8 cellular contexts compared by ENCODE assay signal in genomic region chr1:200738348-200738732, GRCh38. TPM values are rescaled to one million over a fixed set of nuclear protein-coding genes. Genes with fewer than 3 reads are reported as not detected.
DNase-seq lines count a peak whose midpoint lies in the region; ATAC-seq and TF ChIP-seq lines count a peak whose summit lies in the region.

No MANE protein-coding gene starts in this region.

- H3K27ac Mint-ChIP-seq in activated naive CD4-positive, alpha-beta T cell treated with anti-CD3 and anti-CD28 coated beads, Interleukin-2, amount 10 ng/mL, durations not matched to agents 7 days and 5 days = peak overlapping the region; percentile 77
- H3K27ac Mint-ChIP-seq in activated naive CD8-positive, alpha-beta T cell treated with anti-CD3 and anti-CD28 coated beads, Interleukin-2, amount 10 ng/mL, durations not matched to agents 7 days and 5 days = no peak overlapping the region

- WGBS in transverse colon (ENCODE audit: low coverage in 1 of 2), 2 donors = 7 to 10% methylated on average over 4 to 8 of the region's 8 CpGs

- intact Hi-C loops in left lung (cut with DNase I) (no loop called here), transverse colon (cut with DNase I; ENCODE audit: low total_unique reads) (no loop called here)

- peak overlapping the region; percentile 96 for H3K4me3 Mint-ChIP-seq in activated naive CD4-positive, alpha-beta T cell treated with anti-CD3 and anti-CD28 coated beads, Interleukin-2, amount 10 ng/mL, durations not matched to agents 7 days and 5 days
- H3K4me3 Mint-ChIP-seq in activated naive CD8-positive, alpha-beta T cell treated with anti-CD3 and anti-CD28 coated beads, Interleukin-2, amount 10 ng/mL, durations not matched to agents 7 days and 5 days = peak overlapping the region; percentile 91

- no peak for ATAC-seq in activated naive CD8-positive, alpha-beta T cell treated with anti-CD3 and anti-CD28 coated beads, Interleukin-2, amount 10 ng/mL, durations not matched to agents 7 days and 5 days (ENCODE audit: low read depth)
- no peak for ATAC-seq in left lung

- CTCF ChIA-PET in activated naive CD4-positive, alpha-beta T cell treated with anti-CD3 and anti-CD28 coated beads, Interleukin-2, amount 10 ng/mL, durations not matched to agents 7 days and 5 days (lab: Charles Lee) = interaction anchor here (1.0 to 1.7 kb wide), 3 partner anchors 9 to 116 kb away, joined by 3 to 6 read pairs (median 6); no protein-coding TSS in a partner anchor

- no peaks in the 10 kb centered on the region for H3K9me3 ChIP-seq in left lung
- H3K9me3 ChIP-seq in transverse colon = no peaks in the 10 kb centered on the region

- TF ChIP-seq POLR2A in transverse colon (IDR thresholded peaks at IDR 0.05) = no peak

- peaks cover 2% of the 10 kb centered on the region for H3K36me3 Mint-ChIP-seq in activated naive CD4-positive, alpha-beta T cell treated with anti-CD3 and anti-CD28 coated beads, Interleukin-2, amount 10 ng/mL, durations not matched to agents 7 days and 5 days
- H3K36me3 Mint-ChIP-seq in activated naive CD8-positive, alpha-beta T cell treated with anti-CD3 and anti-CD28 coated beads, Interleukin-2, amount 10 ng/mL, durations not matched to agents 7 days and 5 days = no peaks in the 10 kb centered on the region

- H3K27me3 Mint-ChIP-seq in activated naive CD4-positive, alpha-beta T cell treated with anti-CD3 and anti-CD28 coated beads, Interleukin-2, amount 10 ng/mL, durations not matched to agents 7 days and 5 days = peaks cover 28% of the 10 kb centered on the region
- H3K27me3 Mint-ChIP-seq in activated naive CD8-positive, alpha-beta T cell treated with anti-CD3 and anti-CD28 coated beads, Interleukin-2, amount 10 ng/mL, durations not matched to agents 7 days and 5 days = peaks cover 32% of the 10 kb centered on the region

- in situ Hi-C loops in transverse colon (cut with MboI; ENCODE audit: low pct_ligation_motif_present in 1 of 4, low pct_unique_long_range_greater_than_20kb in 1 of 4, low sequenced_read_pairs in 3 of 4) = no loop called here

- H3K27me3 ChIP-seq in left lung (peaks cover 0 to 52% of the 10 kb centered on the region in 2 donors), transverse colon (no peaks in the 10 kb centered on the region)

- H3K4me1 Mint-ChIP-seq in activated naive CD4-positive, alpha-beta T cell treated with anti-CD3 and anti-CD28 coated beads, Interleukin-2, amount 10 ng/mL, durations not matched to agents 7 days and 5 days = peaks cover 22% of the 10 kb centered on the region
- H3K4me1 Mint-ChIP-seq in activated naive CD8-positive, alpha-beta T cell treated with anti-CD3 and anti-CD28 coated beads, Interleukin-2, amount 10 ng/mL, durations not matched to agents 7 days and 5 days = peaks cover 14% of the 10 kb centered on the region

- H3K27ac ChIP-seq in left lung (peak overlapping the region; percentile 89 to 97), transverse colon (peak overlapping the region; percentile 92 to 100 (median 98))

- H3K4me1 ChIP-seq in left lung = peaks cover 13 to 30% of the 10 kb centered on the region in 2 donors
- H3K4me1 ChIP-seq in transverse colon = peaks cover 0 to 39% (median 17%) of the 10 kb centered on the region in 4 donors

- POLR2A ChIA-PET in activated naive CD8-positive, alpha-beta T cell treated with anti-CD3 and anti-CD28 coated beads, Interleukin-2, amount 10 ng/mL, durations not matched to agents 7 days and 5 days (lab: Charles Lee) = no interaction called here

- TF ChIP-seq EP300 in transverse colon (IDR thresholded peaks at IDR 0.05; ENCODE audit: low read depth) = no peak

- H3K4me3 ChIP-seq in left lung (peak overlapping the region; percentile 28 to 84), transverse colon (peak overlapping the region in 3 of 4 donors; percentile 63 to 80 (median 77))

- H3K36me3 ChIP-seq in left lung (no peaks in the 10 kb centered on the region), transverse colon (no peaks in the 10 kb centered on the region)

- H3K9me3 Mint-ChIP-seq in activated naive CD4-positive, alpha-beta T cell treated with anti-CD3 and anti-CD28 coated beads, Interleukin-2, amount 10 ng/mL, durations not matched to agents 7 days and 5 days = no peaks in the 10 kb centered on the region
- no peaks in the 10 kb centered on the region for H3K9me3 Mint-ChIP-seq in activated naive CD8-positive, alpha-beta T cell treated with anti-CD3 and anti-CD28 coated beads, Interleukin-2, amount 10 ng/mL, durations not matched to agents 7 days and 5 days

- DNase-seq in activated naive CD4-positive, alpha-beta T cell treated with anti-CD3 and anti-CD28 coated beads, Interleukin-2, amount 10 ng/mL, durations not matched to agents 7 days and 5 days = no peak
- no peak for DNase-seq in activated naive CD4-positive, alpha-beta T cell (lab: John Stamatoyannopoulos, UW)
- DNase-seq in activated naive CD8-positive, alpha-beta T cell treated with anti-CD3 and anti-CD28 coated beads, Interleukin-2, amount 10 ng/mL, durations not matched to agents 7 days and 5 days = no peak
- DNase-seq in left lung (no peak), transverse colon (no peak), AG08396 (ENCODE audit: low spot score) (no peak), HK-2 (ENCODE audit: unreplicated experiment) (no peak), NCI-H1092 (lab: John Stamatoyannopoulos, UW) (no peak)

- TF ChIP-seq CTCF in left lung (IDR thresholded peaks at IDR 0.05) = no peak
- no peak for TF ChIP-seq CTCF in transverse colon (IDR thresholded peaks at IDR 0.05)

RNA-seq across cellular contexts. Expression of gene CAMSAP2, which starts 0.4 kb away (rescaled TPM):
- 1 to 10 TPM in 1 of 2 experiments, under 1 TPM in 1; 0.83 to 1.2 TPM for total RNA-seq in activated naive CD8-positive, alpha-beta T cell treated with anti-CD3 and anti-CD28 coated beads, Interleukin-2, amount 10 ng/mL, durations not matched to agents 7 days and 5 days
- total RNA-seq in left lung (10 to 100 TPM; 32.2 TPM), transverse colon (10 to 100 TPM in 1 of 4 donors, 1 to 10 TPM in 3; 8.2 to 12.5 (median 9.1) TPM)

Comparison
In these comparisons a context has a peak if more than half of its experiments do, and no peak if none do; other contexts are left out.
1. RNA of gene CAMSAP2, which starts 0.4 kb away (total RNA-seq): 32.2 TPM in left lung and 8.2 to 12.5 TPM in transverse colon; 0.83 to 1.2 TPM in activated naive CD8-positive, alpha-beta T cell treated with anti-CD3 and anti-CD28 coated beads, Interleukin-2, amount 10 ng/mL, durations not matched to agents 7 days and 5 days; every median in the first group is over 4 times any median in the second.